Comparison of ENCODE assay signal across 8 cellular contexts in the genomic region with DNA sequence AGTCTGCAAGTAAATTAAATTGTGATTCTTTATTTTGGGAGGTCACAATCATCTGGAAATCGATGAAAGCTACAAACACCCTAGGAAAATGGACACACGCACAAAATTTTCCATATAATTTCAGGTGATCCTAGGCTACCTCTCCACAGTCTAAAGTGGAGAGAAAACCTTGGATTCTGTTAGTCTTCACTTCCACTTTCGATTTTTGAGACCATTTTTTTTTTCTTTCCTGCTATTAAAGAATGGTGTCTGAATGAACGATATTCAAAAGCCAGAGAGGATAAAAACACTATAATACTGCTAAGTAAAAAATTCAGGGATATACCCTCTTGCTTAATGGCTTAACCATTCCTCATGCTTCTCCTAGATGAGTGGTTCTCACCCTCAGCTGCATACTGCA. TPM values are rescaled to one million over a fixed set of nuclear protein-coding genes. Genes with fewer than 3 reads are reported as not detected.
DNase-seq lines count a peak whose midpoint lies in the region; ATAC-seq and TF ChIP-seq lines count a peak whose summit lies in the region.

No MANE protein-coding gene starts in this region.

- no peak for ATAC-seq in activated CD8-positive, alpha-beta T cell treated with anti-CD3 and anti-CD28 coated beads, Interleukin-2, amount 10 ng/mL, durations not matched to agents 7 days and 5 days
- no peak for ATAC-seq in GM19351 (IDR thresholded peaks at IDR 0.05; ENCODE audit: unreplicated experiment)

- no peaks in the 10 kb centered on the region for H3K27me3 ChIP-seq in suprapubic skin

- H3K9me3 Mint-ChIP-seq in activated CD8-positive, alpha-beta T cell treated with anti-CD3 and anti-CD28 coated beads, Interleukin-2, amount 10 ng/mL, durations not matched to agents 7 days and 5 days (ENCODE audit: insufficient read depth): no peaks in the 10 kb centered on the region
- H3K9me3 Mint-ChIP-seq in immature natural killer cell: no peaks in the 10 kb centered on the region

- H3K27ac Mint-ChIP-seq in activated CD8-positive, alpha-beta T cell treated with anti-CD3 and anti-CD28 coated beads, Interleukin-2, amount 10 ng/mL, durations not matched to agents 7 days and 5 days: peak overlapping the region; percentile 94
- peak overlapping the region; percentile 94 to 98 (median 96) for H3K27ac Mint-ChIP-seq in immature natural killer cell

- CTCF ChIA-PET in activated CD8-positive, alpha-beta T cell treated with anti-CD3 and anti-CD28 coated beads, Interleukin-2, amount 10 ng/mL, durations not matched to agents 7 days and 5 days (lab: Charles Lee): interaction anchor here (0.7 to 2.5 kb wide), 5 partner anchors 13 to 892 kb away, joined by 3 to 9 read pairs (median 5); a partner anchor contains a TSS

- H3K4me1 Mint-ChIP-seq in activated CD8-positive, alpha-beta T cell treated with anti-CD3 and anti-CD28 coated beads, Interleukin-2, amount 10 ng/mL, durations not matched to agents 7 days and 5 days (ENCODE audit: low read depth): peaks cover 57% of the 10 kb centered on the region
- peaks cover 59 to 68% of the 10 kb centered on the region in 2 donors for H3K4me1 Mint-ChIP-seq in immature natural killer cell

- no peak for TF ChIP-seq EP300 in suprapubic skin (IDR thresholded peaks at IDR 0.05)

- H3K36me3 Mint-ChIP-seq in activated CD8-positive, alpha-beta T cell treated with anti-CD3 and anti-CD28 coated beads, Interleukin-2, amount 10 ng/mL, durations not matched to agents 7 days and 5 days (ENCODE audit: low read depth): peaks cover 22% of the 10 kb centered on the region
- H3K36me3 Mint-ChIP-seq in immature natural killer cell: no peaks in the 10 kb centered on the region

- 22% methylated on average over 4 of the region's 4 CpGs for WGBS in suprapubic skin

- H3K4me1 ChIP-seq in suprapubic skin: peaks cover 62% of the 10 kb centered on the region

- peak overlapping the region; percentile 96 for H3K4me3 Mint-ChIP-seq in activated CD8-positive, alpha-beta T cell treated with anti-CD3 and anti-CD28 coated beads, Interleukin-2, amount 10 ng/mL, durations not matched to agents 7 days and 5 days
- H3K4me3 Mint-ChIP-seq in immature natural killer cell: peak overlapping the region; percentile 91 to 99 (median 97)

- H3K27ac ChIP-seq in suprapubic skin: peak overlapping the region; percentile 96

- POLR2A ChIA-PET in activated CD8-positive, alpha-beta T cell treated with anti-CD3 and anti-CD28 coated beads, Interleukin-2, amount 10 ng/mL, durations not matched to agents 7 days and 5 days (lab: Charles Lee): interaction anchor here (1.0 to 1.6 kb wide), 2 partner anchors 29 to 559 kb away, joined by 3 to 5 read pairs; a partner anchor contains a TSS

- DNase-seq in NOMO-1 treated with DMSO at 0.1 percent for 48 hours (lab: John Stamatoyannopoulos, UW; ENCODE audit: unreplicated experiment) (peak; percentile 20), NOMO-1 treated with dmso at 0.1 percent for 144 hours (lab: John Stamatoyannopoulos, UW; ENCODE audit: unreplicated experiment) (no peak), immature natural killer cell (peak in 2 of 3 donors; percentile 13 to 20), suprapubic skin (ENCODE audit: low spot score in 2 of 2) (no peak), NCI-H1105 treated with DMSO at 0.1 percent for 48 hours (lab: John Stamatoyannopoulos, UW) (no peak), SW480 (ENCODE audit: low spot score) (no peak)
- DNase-seq in activated CD8-positive, alpha-beta T cell treated with anti-CD3 and anti-CD28 coated beads, Interleukin-2, amount 10 ng/mL, durations not matched to agents 7 days and 5 days: no peak

- TF ChIP-seq POLR2A in suprapubic skin (IDR thresholded peaks at IDR 0.05): no peak

- no peaks in the 10 kb centered on the region for H3K36me3 ChIP-seq in suprapubic skin

- H3K4me3 ChIP-seq in suprapubic skin: peak overlapping the region; percentile 94

- H3K9me3 ChIP-seq in suprapubic skin: no peaks in the 10 kb centered on the region

- H3K27me3 Mint-ChIP-seq in activated CD8-positive, alpha-beta T cell treated with anti-CD3 and anti-CD28 coated beads, Interleukin-2, amount 10 ng/mL, durations not matched to agents 7 days and 5 days (ENCODE audit: low read depth): no peaks in the 10 kb centered on the region
- peaks cover 7 to 18% (median 13%) of the 10 kb centered on the region in 3 donors for H3K27me3 Mint-ChIP-seq in immature natural killer cell (ENCODE audit: low read depth in 3 of 3)

- no peak for TF ChIP-seq CTCF in suprapubic skin (IDR thresholded peaks at IDR 0.05)

RNA-seq across cellular contexts. Expression of a gene that starts 1.7 kb away (rescaled TPM):
- total RNA-seq in activated CD8-positive, alpha-beta T cell treated with anti-CD3 and anti-CD28 coated beads, Interleukin-2, amount 10 ng/mL, durations not matched to agents 7 days and 5 days: 10 to 100 TPM; 40.9 to 42.0 TPM
- polyA plus RNA-seq in immature natural killer cell: 100 to 1,000 TPM; 116 to 249 (median 125) TPM
- 100 to 1,000 TPM in 2 of 4 donors, 10 to 100 TPM in 2; 73.2 to 120 (median 93.7) TPM for total RNA-seq in suprapubic skin

RNA-seq across cellular contexts. Expression of a gene that starts 28.2 kb away (rescaled TPM):
- total RNA-seq in activated CD8-positive, alpha-beta T cell treated with anti-CD3 and anti-CD28 coated beads, Interleukin-2, amount 10 ng/mL, durations not matched to agents 7 days and 5 days: 10 to 100 TPM; 15.8 to 17.2 TPM
- polyA plus RNA-seq in immature natural killer cell: 10 to 100 TPM; 47.9 to 58.3 (median 50.2) TPM
- 10 to 100 TPM; 18.6 to 39.0 (median 27.5) TPM for total RNA-seq in suprapubic skin

RNA-seq across cellular contexts. Expression of a gene that starts 49.4 kb away (rescaled TPM):
- total RNA-seq in activated CD8-positive, alpha-beta T cell treated with anti-CD3 and anti-CD28 coated beads, Interleukin-2, amount 10 ng/mL, durations not matched to agents 7 days and 5 days: under 1 TPM; 0.60 to 0.71 TPM
- 1 to 10 TPM in 2 of 3 donors, under 1 TPM in 1; 0.78 to 2.0 (median 1.1) TPM for polyA plus RNA-seq in immature natural killer cell
- total RNA-seq in suprapubic skin: 1 to 10 TPM; 2.2 to 8.4 (median 4.0) TPM

Comparison
In these comparisons a context has a peak if more than half of its experiments do, and no peak if none do; other contexts are left out.
1. DNase-seq: peak in NOMO-1 treated with DMSO at 0.1 percent for 48 hours (single experiment) and immature natural killer cell (2 of 3); none in NOMO-1 treated with dmso at 0.1 percent for 144 hours (single experiment), activated CD8-positive, alpha-beta T cell treated with anti-CD3 and anti-CD28 coated beads, Interleukin-2, amount 10 ng/mL, durations not matched to agents 7 days and 5 days (single experiment), suprapubic skin (0 of 2), NCI-H1105 treated with DMSO at 0.1 percent for 48 hours (single experiment) and SW480 (single experiment).